Comparison of ENCODE assay signal across 20 cellular contexts in genomic region chr22:17060126-17060525, GRCh38. TPM values are rescaled to one million over a fixed set of nuclear protein-coding genes. Genes with fewer than 3 reads are reported as not detected.
A peak's percentile ranks its signal among the peaks of the same experiment; 100 is the strongest.
DNase-seq lines count a peak whose midpoint lies in the region; ATAC-seq and TF ChIP-seq lines count a peak whose summit lies in the region.
"Had no signal": no experiment of that assay in that cellular context is flagged by ENCODE, and none has a peak within 500 bp of the region (broad histone marks: within the 10 kb centered on the region; RNA-seq: fewer than 3 reads in every experiment).

No MANE protein-coding gene starts in this region.

- no peaks in the 10 kb centered on the region for H3K9me3 ChIP-seq in HEK293 (ENCODE audit: control insufficient read depth, insufficient read depth, low read depth, low read length)
- no peaks in the 10 kb centered on the region for H3K9me3 ChIP-seq in OCI-LY7 (ENCODE audit: low read length)
- no peaks in the 10 kb centered on the region for H3K9me3 ChIP-seq in endodermal cell (ENCODE audit: control insufficient read depth, low read length)
- H3K9me3 ChIP-seq: BLaER1 had no signal

- H3K27me3 Mint-ChIP-seq in GM23338 (ENCODE audit: insufficient read depth, low read depth, poor library complexity) (peaks cover 20% of the 10 kb centered on the region), endodermal cell (ENCODE audit: insufficient read depth) (peaks cover 13% of the 10 kb centered on the region)

- TF ChIP-seq CTCF in GM23338 (conservative IDR thresholded peaks at IDR 0.05; ENCODE audit: low read depth in 2 of 2) (peak in 1 of 2 experiments; percentile 22; a peak in 1 of 4 replicates), HEK293 (tag by site-specific recombination; IDR thresholded peaks at IDR 0.05) (no peak), OCI-LY7 (conservative IDR thresholded peaks at IDR 0.05; ENCODE audit: low read length) (0 out of 2 replicates have a peak, but pooled peaks have one; percentile 17), endodermal cell (conservative IDR thresholded peaks at IDR 0.05) (peak; percentile 49)

- H3K9me2 ChIP-seq in GM23338 (ENCODE audit: insufficient read depth) (no peaks in the 10 kb centered on the region), OCI-LY7 (ENCODE audit: insufficient read depth, low read length) (no peaks in the 10 kb centered on the region)

- WGBS in endodermal cell (ENCODE audit: insufficient coverage in 1 of 2, insufficient read length in 1 of 2), 2 experiments = 46% methylated on average over 3 of the region's 3 CpGs; no CpG with 5 or more reads in 1 of the 2 experiments

- CTCF ChIA-PET in HEK293 (lab: Yijun Ruan, JAX) = interaction anchor here (0.9 to 1.8 kb wide), 2 partner anchors 10 to 143 kb away, joined by 3 to 7 read pairs; no protein-coding TSS in a partner anchor
- CTCF ChIA-PET in OCI-LY7 (lab: Charles Lee; ENCODE audit: unreplicated experiment) = interaction anchor here (1.3 kb wide), 1 partner anchor 144 kb away, joined by 3 read pairs; no protein-coding TSS in a partner anchor

- H3K4me2 ChIP-seq in GM23338 (no peak overlapping the region), OCI-LY7 (ENCODE audit: low read length) (no peak overlapping the region)
- H3K4me2 ChIP-seq: BLaER1 had no signal

- no peaks in the 10 kb centered on the region for H3K27me3 ChIP-seq in GM23338 (ENCODE audit: insufficient read depth)
- peaks cover 10% of the 10 kb centered on the region for H3K27me3 ChIP-seq in endodermal cell (ENCODE audit: control insufficient read depth, insufficient read depth, low read length, poor library complexity, severe bottlenecking)
- H3K27me3 ChIP-seq: BLaER1 had no signal

- DNase-seq in GM23338 (ENCODE audit: low spot score) (peak; percentile 50), OCI-LY7 (ENCODE audit: low spot score) (no peak), endodermal cell (peak; percentile 59), MV-4-11 (lab: John Stamatoyannopoulos, UW) (no peak)
- DNase-seq: 8988T; CD4-positive, alpha-beta memory T cell; DMS153; DMS79; GDM1 had no signal

- H3K27ac Mint-ChIP-seq in GM23338 (no peak overlapping the region), endodermal cell (no peak overlapping the region)
- H3K27ac Mint-ChIP-seq: CD14-positive monocyte; CD4-positive, alpha-beta memory T cell had no signal

- H3K9me3 Mint-ChIP-seq in GM23338 = peaks cover 2% of the 10 kb centered on the region; the same call in 1 of the 3 replicates
- H3K9me3 Mint-ChIP-seq in endodermal cell = no peaks in the 10 kb centered on the region
- H3K9me3 Mint-ChIP-seq: CD14-positive monocyte; CD4-positive, alpha-beta memory T cell had no signal

- H3K4me1 ChIP-seq in GM23338 (ENCODE audit: insufficient read depth) (no peaks in the 10 kb centered on the region), HEK293 (ENCODE audit: control insufficient read depth, insufficient read depth, low read length) (no peaks in the 10 kb centered on the region), OCI-LY7 (ENCODE audit: insufficient read depth, low read length, poor library complexity, severe bottlenecking) (peaks cover 3% of the 10 kb centered on the region), endodermal cell (ENCODE audit: control insufficient read depth, insufficient read depth, low read length) (no peaks in the 10 kb centered on the region)

- no peaks in the 10 kb centered on the region for H3K79me2 ChIP-seq in GM23338 (replicated peaks; ENCODE audit: insufficient read depth)
- no peaks in the 10 kb centered on the region for H3K79me2 ChIP-seq in OCI-LY7 (ENCODE audit: insufficient read depth, low read depth, low read length)

- no peak overlapping the region for H2AFZ ChIP-seq in GM23338
- H2AFZ ChIP-seq in OCI-LY7 (ENCODE audit: low read length) = no peak overlapping the region

- H3K36me3 ChIP-seq in GM23338 (ENCODE audit: insufficient read depth) = no peaks in the 10 kb centered on the region
- no peaks in the 10 kb centered on the region; a peak in 1 of 3 replicates for H3K36me3 ChIP-seq in HEK293 (ENCODE audit: control insufficient read depth in 2 of 2, insufficient read depth in 1 of 2, low read length in 2 of 2)
- H3K36me3 ChIP-seq in OCI-LY7 (ENCODE audit: insufficient read depth, low read length) = peaks cover 29% of the 10 kb centered on the region; the same call in 1 of the 2 replicates
- H3K36me3 ChIP-seq in endodermal cell (ENCODE audit: control insufficient read depth, insufficient read depth, low read length) = no peaks in the 10 kb centered on the region
- H3K36me3 ChIP-seq: BLaER1 had no signal

- H3K4me1 Mint-ChIP-seq in GM23338 (no peaks in the 10 kb centered on the region), endodermal cell (peaks cover 9% of the 10 kb centered on the region)

- no peak overlapping the region for H3K27ac ChIP-seq in GM23338 (ENCODE audit: low read depth)
- no peak overlapping the region for H3K27ac ChIP-seq in HEK293 (ENCODE audit: extremely low read depth, low read depth, low read length)
- no peak overlapping the region for H3K27ac ChIP-seq in OCI-LY7 (ENCODE audit: low read depth, low read length, poor library complexity, severe bottlenecking)
- no peak overlapping the region for H3K27ac ChIP-seq in endodermal cell (ENCODE audit: low read depth, low read length)
- H3K27ac ChIP-seq: BLaER1, HL-60 had no signal

- intact Hi-C loops in OCI-LY7 (cut with micrococcal nuclease; ENCODE audit: unreplicated experiment) = no loop called here

- ATAC-seq in GM23338 (peak; percentile 64), HG02973 (IDR thresholded peaks at IDR 0.05; ENCODE audit: unreplicated experiment) (no peak), GM21717 (IDR thresholded peaks at IDR 0.05; ENCODE audit: unreplicated experiment) (no peak)
- ATAC-seq: HCT116 had no signal

- POLR2A ChIA-PET in HEK293 (lab: Yijun Ruan, JAX) = no interaction called here
- POLR2A ChIA-PET in OCI-LY7 (lab: Charles Lee) = no interaction called here

- no peaks in the 10 kb centered on the region for H3F3A ChIP-seq in GM23338 (replicated peaks; ENCODE audit: low read depth)

- H3K36me3 Mint-ChIP-seq in GM23338 (ENCODE audit: low read depth) (no peaks in the 10 kb centered on the region), endodermal cell (ENCODE audit: low read depth) (no peaks in the 10 kb centered on the region)
- H3K36me3 Mint-ChIP-seq: CD14-positive monocyte; CD4-positive, alpha-beta memory T cell had no signal

- no peaks in the 10 kb centered on the region for H4K20me1 ChIP-seq in GM23338 (replicated peaks; ENCODE audit: insufficient read depth)
- H4K20me1 ChIP-seq in OCI-LY7 (ENCODE audit: insufficient read depth, low read length) = no peaks in the 10 kb centered on the region
- H4K20me1 ChIP-seq: BLaER1 had no signal

- H3K4me3 ChIP-seq in GM23338 = no peak overlapping the region
- no peak overlapping the region for H3K4me3 ChIP-seq in HEK293 (ENCODE audit: low read depth, low read length)
- H3K4me3 ChIP-seq in OCI-LY7 (ENCODE audit: low read depth, low read length, poor library complexity, severe bottlenecking) = no peak overlapping the region
- H3K4me3 ChIP-seq in endodermal cell (ENCODE audit: low read length) = no peak overlapping the region
- H3K4me3 ChIP-seq: BLaER1 had no signal

- no peak overlapping the region for H3K4me3 Mint-ChIP-seq in GM23338
- H3K4me3 Mint-ChIP-seq in endodermal cell = no peak overlapping the region
- H3K4me3 Mint-ChIP-seq: CD14-positive monocyte; CD4-positive, alpha-beta memory T cell had no signal

- BruUV-seq in OCI-LY7 (replicated peaks; lab: Mats Ljungman, UMichigan) = no TSS peak

- no peak overlapping the region for H3K9ac ChIP-seq in endodermal cell (ENCODE audit: extremely low read depth, low read length, poor library complexity, severe bottlenecking)
- H3K9ac ChIP-seq: BLaER1 had no signal

TF ChIP-seq in GM23338, 12 proteins besides CTCF, POLR2A, EP300 and RAD21 (continues in another document):
- no peak for TF ChIP-seq CREB1 (CRISPR knock-in tag; IDR thresholded peaks at IDR 0.05; ENCODE audit: low read depth)
- no peak for TF ChIP-seq ZNF331 (CRISPR knock-in tag; IDR thresholded peaks at IDR 0.05; ENCODE audit: low read depth)
- TF ChIP-seq ETS1 (IDR thresholded peaks at IDR 0.05) = no peak
- no peak for TF ChIP-seq ZNF114 (CRISPR knock-in tag; IDR thresholded peaks at IDR 0.05)

TF ChIP-seq in HEK293, 187 proteins besides CTCF, POLR2A, EP300 and RAD21:
- TF ChIP-seq ZNF292 (tag by site-specific recombination; IDR thresholded peaks at IDR 0.05; ENCODE audit: borderline replicate concordance, low read depth) (no peak), ZNF785 (tag by site-specific recombination; IDR thresholded peaks at IDR 0.05) (no peak), ZNF398 (tag by site-specific recombination; IDR thresholded peaks at IDR 0.05) (no peak), ZIC2 (tag by site-specific recombination; IDR thresholded peaks at IDR 0.05) (peak; percentile 50)

RNA-seq across cellular contexts. Expression of gene IL17RA, which starts 24.7 kb away (rescaled TPM):
- 9.6 and 11.9 TPM in 2 replicates for total RNA-seq in GM23338 (2014; rRNA removed; shearing (Covaris generic))
- 3.2 TPM in 2 replicates for polyA plus RNA-seq in GM23338 (2016; fragmentation: Nextera tagmentation; extraction: Ambion mirVana)
- 5.5 and 7.8 TPM in 2 replicates for total RNA-seq in OCI-LY7 (2014; rRNA removed; shearing (Covaris generic))
- 10.9 and 12.5 TPM in 2 replicates for total RNA-seq in OCI-LY7 (2022)
- total RNA-seq in endodermal cell = 10 to 100 TPM; 14.8 to 16.0 TPM
- polyA plus RNA-seq in endodermal cell (2013, experiment 1 of 2) = 5.2 TPM
- 7.0 TPM for polyA plus RNA-seq in endodermal cell (2013, experiment 2 of 2)

RNA-seq across cellular contexts. Expression of gene GAB4, which starts 52.1 kb away (rescaled TPM):
- total RNA-seq in GM23338 (2014; rRNA removed; shearing (Covaris generic)) = 1.5 and 2.7 TPM in 2 replicates
- 0.37 and 1.7 TPM in 2 replicates for polyA plus RNA-seq in GM23338 (2016; fragmentation: Nextera tagmentation; extraction: Ambion mirVana)
- not detected in 2 replicates for total RNA-seq in OCI-LY7 (2014; rRNA removed; shearing (Covaris generic))
- not detected in 2 replicates for total RNA-seq in OCI-LY7 (2022)
- under 1 TPM in 1 of 2 donors, not detected in 1; 0.22 TPM for total RNA-seq in endodermal cell
- not detected for polyA plus RNA-seq in endodermal cell (2013, experiment 1 of 2)
- polyA plus RNA-seq in endodermal cell (2013, experiment 2 of 2) = not detected
- total RNA-seq: A673; CD4-positive, alpha-beta memory T cell; Daoy; H4 had no signal
- polyA plus RNA-seq: AG04450; CD14-positive monocyte; CD4-positive, alpha-beta memory T cell had no signal

Comparison
In these comparisons a context has a peak if more than half of its experiments do, and no peak if none do; other contexts are left out.
1. DNase-seq: peak in GM23338 (single experiment) and endodermal cell (single experiment); none in OCI-LY7 (single experiment) and MV-4-11 (single experiment).